8 cellular contexts compared by ENCODE assay signal in genomic region chr17:77331161-77331864, GRCh38.
A peak's percentile ranks its signal among the peaks of the same experiment; 100 is the strongest.
DNase-seq lines count a peak whose midpoint lies in the region; TF ChIP-seq lines count a peak whose summit lies in the region.

No MANE protein-coding gene starts in this region.

- H3K4me1 ChIP-seq in ES-I3 (ENCODE audit: insufficient read depth, low read length) (no peaks in the 10 kb centered on the region; the same call in 1 of the 2 replicates), MM.1S (ENCODE audit: low read length) (peaks cover 14% of the 10 kb centered on the region), osteoblast (ENCODE audit: insufficient read depth, low read length) (peaks cover 20% of the 10 kb centered on the region), testis (peaks cover 7% of the 10 kb centered on the region)

- peak; percentile 45; the same call in 1 of the 2 replicates for TF ChIP-seq POLR2A in Raji (IDR thresholded peaks at IDR 0.05; ENCODE audit: insufficient read depth, low read depth, low read length)
- TF ChIP-seq POLR2A in testis (IDR thresholded peaks at IDR 0.05) = no peak

- H3K4me2 ChIP-seq in MM.1S (ENCODE audit: low read depth, low read length) = peak overlapping the region; percentile 90
- peak overlapping the region; percentile 54 for H3K4me2 ChIP-seq in osteoblast (ENCODE audit: insufficient read depth, low read length)

- H3K27me3 ChIP-seq in H7 (ENCODE audit: control insufficient read depth, insufficient read depth, low read length) (no peaks in the 10 kb centered on the region), MM.1S (replicated peaks; ENCODE audit: insufficient read depth, low read length) (no peaks in the 10 kb centered on the region), osteoblast (ENCODE audit: insufficient read depth, low read length) (no peaks in the 10 kb centered on the region), testis (no peaks in the 10 kb centered on the region)

- peak overlapping the region; percentile 77 for H3K27ac ChIP-seq in MM.1S (ENCODE audit: low read length)
- peak overlapping the region; percentile 85 for H3K27ac ChIP-seq in osteoblast (ENCODE audit: low read depth, low read length)
- no peak overlapping the region for H3K27ac ChIP-seq in testis

- H3K79me2 ChIP-seq in MM.1S (ENCODE audit: low read length) (peaks cover 85% of the 10 kb centered on the region), osteoblast (ENCODE audit: insufficient read depth, low read length) (peaks cover 92% of the 10 kb centered on the region)

- H3K9ac ChIP-seq in ES-I3 (ENCODE audit: low read depth, low read length) (peak overlapping the region; percentile 11; the same call in 1 of the 2 replicates), MM.1S (ENCODE audit: low read length) (peak overlapping the region; percentile 74)

- no peak overlapping the region for H3K4me3 ChIP-seq in H7 (ENCODE audit: insufficient read depth, low read depth, low read length)
- peak overlapping the region; percentile 56 for H3K4me3 ChIP-seq in MM.1S (ENCODE audit: low read length)
- H3K4me3 ChIP-seq in osteoblast (ENCODE audit: insufficient read depth, low read length) = peak overlapping the region; percentile 39
- no peak overlapping the region for H3K4me3 ChIP-seq in testis

- H3K9me2 ChIP-seq in MM.1S (replicated peaks; ENCODE audit: insufficient read depth, low read length) = no peaks in the 10 kb centered on the region

- TF ChIP-seq CTCF in MM.1S (IDR thresholded peaks at IDR 0.05; ENCODE audit: low read length) (peak; percentile 93), osteoblast (IDR thresholded peaks at IDR 0.05; ENCODE audit: extremely low read depth, low read depth, low read length) (peak; percentile 89), testis (IDR thresholded peaks at IDR 0.05) (peak; percentile 93 to 96 (median 95))

- peak; percentile 98 for DNase-seq in H7
- DNase-seq in MM.1S = peak; percentile 93
- peak; percentile 98 for DNase-seq in activated effector memory CD4-positive, alpha-beta T cell treated with anti-CD3 and anti-CD28 coated beads, Interleukin-2, amount 50 U/mL, for 16 hours
- DNase-seq in foreskin melanocyte = peak; percentile 73
- DNase-seq in osteoblast (ENCODE audit: insufficient read length, low spot score, missing footprints) = peak; percentile 97
- peak; percentile 96 for DNase-seq in testis

- peaks cover 10% of the 10 kb centered on the region; the same call in 1 of the 2 replicates for H4K20me1 ChIP-seq in MM.1S (ENCODE audit: insufficient read depth, low read length)
- H4K20me1 ChIP-seq in osteoblast (ENCODE audit: insufficient read depth, low read length) = peaks cover 63% of the 10 kb centered on the region

- H2AFZ ChIP-seq in MM.1S (ENCODE audit: low read length) (no peak overlapping the region), osteoblast (ENCODE audit: low read length) (no peak overlapping the region)

- H3K9me3 ChIP-seq in ES-I3 (ENCODE audit: control insufficient read depth, insufficient read depth, low read length) (peaks cover 5% of the 10 kb centered on the region; the same call in 1 of the 2 replicates), MM.1S (replicated peaks; ENCODE audit: insufficient read depth, low read length) (no peaks in the 10 kb centered on the region; the same call in 1 of the 2 replicates), osteoblast (ENCODE audit: low read depth, low read length) (peaks cover 5% of the 10 kb centered on the region), testis (no peaks in the 10 kb centered on the region)

- intact Hi-C loops in testis (cut with DNase I; ENCODE audit: low total_unique reads) = loop anchor here (2.0 to 5.0 kb wide), 2 partner anchors 96 to 163 kb away; no protein-coding TSS in a partner anchor

- WGBS in testis, 2 donors = 13 to 21% methylated on average over 24 of the region's 24 CpGs

- peaks cover 24% of the 10 kb centered on the region for H3F3A ChIP-seq in MM.1S (ENCODE audit: insufficient read depth, low read length)

- H3K36me3 ChIP-seq in ES-I3 (ENCODE audit: insufficient read depth, low read length) = no peaks in the 10 kb centered on the region
- no peaks in the 10 kb centered on the region for H3K36me3 ChIP-seq in H7 (replicated peaks; ENCODE audit: control insufficient read depth, insufficient read depth, low read length)
- peaks cover 3% of the 10 kb centered on the region; the same call in 1 of the 2 replicates for H3K36me3 ChIP-seq in MM.1S (replicated peaks; ENCODE audit: insufficient read depth, low read length)
- H3K36me3 ChIP-seq in osteoblast (ENCODE audit: insufficient read depth, low read length) = peaks cover 23% of the 10 kb centered on the region
- H3K36me3 ChIP-seq in testis (ENCODE audit: low read depth, missing control alignments) = no peaks in the 10 kb centered on the region

Comparison
In these comparisons a context has a peak if more than half of its experiments do, and no peak if none do; other contexts are left out.
1. H3K4me3 ChIP-seq: peak in MM.1S (single experiment) and osteoblast (single experiment); none in H7 (single experiment) and testis (0 of 2).
2. H3K27ac ChIP-seq: peak in MM.1S (single experiment) and osteoblast (single experiment); none in testis (0 of 2).
3. Peak in every context shown above with its lines, with median percentiles within 50 percentile points of each other: DNase-seq and CTCF ChIP-seq.